In genomic region chr15:63969652-63970421, GRCh38 we compare ENCODE assay signal across 11 cellular contexts.
DNase-seq lines count a peak whose midpoint lies in the region; ATAC-seq and FAIRE-seq lines count a peak whose summit lies in the region.
"Had no signal": no experiment of that assay in that cellular context is flagged by ENCODE, and none has a peak within 500 bp of the region (broad histone marks: within the 10 kb centered on the region; RNA-seq: fewer than 3 reads in every experiment).

No MANE protein-coding gene starts in this region.

- no peak for DNase-seq in CD8-positive, alpha-beta memory T cell
- DNase-seq in Kasumi-1 (lab: John Stamatoyannopoulos, UW) (peak; percentile 33 to 46), frontal cortex (ENCODE audit: low spot score in 2 of 2) (no peak), germinal center (ENCODE audit: low spot score) (no peak), HPDE6-E6E7 (ENCODE audit: extremely low spot score) (no peak)
- DNase-seq: activated CD4-positive, alpha-beta T cell treated with anti-CD3 and anti-CD28 coated beads, Interleukin-2, amount 50 U/mL, for 1 hour; Calu3; MG63 had no signal

- peaks cover 0 to 2% of the 10 kb centered on the region in 2 donors for H3K27me3 Mint-ChIP-seq in CD8-positive, alpha-beta memory T cell

- H3K9me3 Mint-ChIP-seq in CD8-positive, alpha-beta memory T cell = peaks cover 0 to 1% (median 0%) of the 10 kb centered on the region in 5 donors

- no peak for ATAC-seq in HG03039 (IDR thresholded peaks at IDR 0.05; ENCODE audit: unreplicated experiment)

- no peaks in the 10 kb centered on the region for H3K36me3 ChIP-seq in CD8-positive, alpha-beta memory T cell (ENCODE audit: insufficient read depth, low read length)
- no peaks in the 10 kb centered on the region for H3K36me3 ChIP-seq in muscle layer of duodenum (ENCODE audit: control insufficient read depth in 1 of 2, insufficient read depth in 2 of 2, low read length in 2 of 2)
- H3K36me3 ChIP-seq: MG63 had no signal

- H3K27me3 ChIP-seq in CD8-positive, alpha-beta memory T cell (ENCODE audit: insufficient read depth, low read length, poor library complexity, severe bottlenecking) = no peaks in the 10 kb centered on the region
- H3K27me3 ChIP-seq in muscle layer of duodenum (ENCODE audit: low read depth, low read length) = no peaks in the 10 kb centered on the region
- H3K27me3 ChIP-seq: MG63 had no signal

- peak overlapping the region; percentile 90 to 100 (median 96) for H3K27ac Mint-ChIP-seq in CD8-positive, alpha-beta memory T cell

- no peaks in the 10 kb centered on the region for H3K9me3 ChIP-seq in CD8-positive, alpha-beta memory T cell (ENCODE audit: low read length)
- no peaks in the 10 kb centered on the region for H3K9me3 ChIP-seq in muscle layer of duodenum (ENCODE audit: control insufficient read depth in 1 of 2, low read length in 2 of 2)

- H3K36me3 Mint-ChIP-seq in CD8-positive, alpha-beta memory T cell = peaks cover 0 to 6% (median 0%) of the 10 kb centered on the region in 3 donors

- peak overlapping the region in 5 of 7 donors; percentile 70 to 81 (median 78) for H3K4me3 Mint-ChIP-seq in CD8-positive, alpha-beta memory T cell

- H3K4me1 ChIP-seq in CD8-positive, alpha-beta memory T cell (ENCODE audit: insufficient read depth, low read length) = peaks cover 37% of the 10 kb centered on the region
- H3K4me1 ChIP-seq in muscle layer of duodenum (ENCODE audit: control insufficient read depth in 1 of 2, insufficient read depth in 2 of 2, low read length in 2 of 2) = peaks cover 7 to 17% of the 10 kb centered on the region in 2 donors

- H3K4me3 ChIP-seq in CD8-positive, alpha-beta memory T cell (ENCODE audit: low read length) = no peak overlapping the region
- H3K4me3 ChIP-seq in muscle layer of duodenum (ENCODE audit: low read depth in 1 of 2, low read length in 2 of 2) = no peak overlapping the region
- H3K4me3 ChIP-seq: MG63 had no signal

- FAIRE-seq in colon (lab: Jason Lieb, UNC) (peak; percentile 10), frontal cortex (lab: Jason Lieb, UNC) (no peak)

- peak overlapping the region; percentile 7 for H3K27ac ChIP-seq in CD8-positive, alpha-beta memory T cell (ENCODE audit: low read depth, low read length)
- H3K27ac ChIP-seq in muscle layer of duodenum (ENCODE audit: low read length) = peak overlapping the region; percentile 86

- POLR2A ChIA-PET in CD8-positive, alpha-beta memory T cell (lab: Charles Lee) = interaction anchor here (0.6 to 1.2 kb wide), 2 partner anchors 24 to 191 kb away, joined by 3 read pairs; no protein-coding TSS in a partner anchor

- H3K4me1 Mint-ChIP-seq in CD8-positive, alpha-beta memory T cell = peaks cover 39 to 53% (median 41%) of the 10 kb centered on the region in 3 donors

- CTCF ChIA-PET in CD8-positive, alpha-beta memory T cell (lab: Charles Lee) = interaction anchor here (0.6 to 1.7 kb wide), 5 partner anchors 11 to 98 kb away, joined by 3 to 5 read pairs (median 3); partner anchors contain the start of gene DAPK2

Comparison
In these comparisons a context has a peak if more than half of its experiments do, and no peak if none do; other contexts are left out.
1. DNase-seq: peak in Kasumi-1 (2 of 2); none in CD8-positive, alpha-beta memory T cell (0 of 5), frontal cortex (0 of 2), germinal center (single experiment) and HPDE6-E6E7 (single experiment).